1 cellular context compared by ENCODE assay signal in genomic region chr5:91200692-91201091, GRCh38.
TF ChIP-seq lines count a peak whose summit lies in the region.

No MANE protein-coding gene starts in this region.

TF ChIP-seq in K562, 482 proteins besides CTCF, POLR2A, EP300 and RAD21 (continued from another document):
- TF ChIP-seq RBM34 (IDR thresholded peaks at IDR 0.05; ENCODE audit: borderline replicate concordance, insufficient read depth, low read length) (no peak), MAZ (CRISPR knock-in tag; conservative IDR thresholded peaks at IDR 0.05 in 1 of 2, IDR thresholded peaks at IDR 0.05 in 1 of 2) (0 out of 4 replicates have a peak, but pooled peaks of 1 of the 2 experiments have one; percentile 21), ZNF431 (CRISPR knock-in tag; IDR thresholded peaks at IDR 0.05) (peak; percentile 50; the same call in 1 of the 2 replicates), HDAC2 (IDR thresholded peaks at IDR 0.05) (0 out of 2 replicates have a peak, but pooled peaks have one; percentile 32), DMBX1 (CRISPR knock-in tag; IDR thresholded peaks at IDR 0.05; ENCODE audit: borderline replicate concordance) (no peak), TEAD1 (CRISPR knock-in tag; IDR thresholded peaks at IDR 0.05) (peak in 1 of 2 experiments; percentile 48; a peak in 1 of 4 replicates), MCM7 (IDR thresholded peaks at IDR 0.05) (peak in 1 of 2 experiments; percentile 100; a peak in 2 of 4 replicates), TGIF2 (CRISPR knock-in tag; IDR thresholded peaks at IDR 0.05) (peak; percentile 75; the same call in 1 of the 2 replicates), EZH2 (IDR thresholded peaks at IDR 0.05; ENCODE audit: borderline replicate concordance, low read depth, low read length) (no peak), THAP7 (CRISPR knock-in tag; IDR thresholded peaks at IDR 0.05) (no peak), RUNX1 (IDR thresholded peaks at IDR 0.05; ENCODE audit: low read depth) (no peak), CBX8 (IDR thresholded peaks at IDR 0.05; ENCODE audit: borderline replicate concordance, extremely low read depth, low read depth, low read length, poor library complexity, severe bottlenecking) (no peak), CXXC5 (CRISPR knock-in tag; IDR thresholded peaks at IDR 0.05) (peak; percentile 48; the same call in 1 of the 2 replicates), MTA1 (IDR thresholded peaks at IDR 0.05; ENCODE audit: borderline replicate concordance) (peak; percentile 86; the same call in 1 of the 2 replicates), FOSL1 (tag; conservative IDR thresholded peaks at IDR 0.05) (no peak), DACH1 (IDR thresholded peaks at IDR 0.05; ENCODE audit: partially characterized antibody) (peak; percentile 100), LCOR (CRISPR knock-in tag; IDR thresholded peaks at IDR 0.05) (peak; percentile 83; the same call in 1 of the 2 replicates)
- TF ChIP-seq, protein P1, sequence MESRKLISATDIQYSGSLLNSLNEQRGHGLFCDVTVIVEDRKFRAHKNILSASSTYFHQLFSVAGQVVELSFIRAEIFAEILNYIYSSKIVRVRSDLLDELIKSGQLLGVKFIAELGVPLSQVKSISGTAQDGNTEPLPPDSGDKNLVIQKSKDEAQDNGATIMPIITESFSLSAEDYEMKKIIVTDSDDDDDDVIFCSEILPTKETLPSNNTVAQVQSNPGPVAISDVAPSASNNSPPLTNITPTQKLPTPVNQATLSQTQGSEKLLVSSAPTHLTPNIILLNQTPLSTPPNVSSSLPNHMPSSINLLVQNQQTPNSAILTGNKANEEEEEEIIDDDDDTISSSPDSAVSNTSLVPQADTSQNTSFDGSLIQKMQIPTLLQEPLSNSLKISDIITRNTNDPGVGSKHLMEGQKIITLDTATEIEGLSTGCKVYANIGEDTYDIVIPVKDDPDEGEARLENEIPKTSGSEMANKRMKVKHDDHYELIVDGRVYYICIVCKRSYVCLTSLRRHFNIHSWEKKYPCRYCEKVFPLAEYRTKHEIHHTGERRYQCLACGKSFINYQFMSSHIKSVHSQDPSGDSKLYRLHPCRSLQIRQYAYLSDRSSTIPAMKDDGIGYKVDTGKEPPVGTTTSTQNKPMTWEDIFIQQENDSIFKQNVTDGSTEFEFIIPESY (CRISPR knock-in tag; IDR thresholded peaks at IDR 0.05), result peak; percentile 70; the same call in 1 of the 2 replicates
- TF ChIP-seq, protein P2, sequence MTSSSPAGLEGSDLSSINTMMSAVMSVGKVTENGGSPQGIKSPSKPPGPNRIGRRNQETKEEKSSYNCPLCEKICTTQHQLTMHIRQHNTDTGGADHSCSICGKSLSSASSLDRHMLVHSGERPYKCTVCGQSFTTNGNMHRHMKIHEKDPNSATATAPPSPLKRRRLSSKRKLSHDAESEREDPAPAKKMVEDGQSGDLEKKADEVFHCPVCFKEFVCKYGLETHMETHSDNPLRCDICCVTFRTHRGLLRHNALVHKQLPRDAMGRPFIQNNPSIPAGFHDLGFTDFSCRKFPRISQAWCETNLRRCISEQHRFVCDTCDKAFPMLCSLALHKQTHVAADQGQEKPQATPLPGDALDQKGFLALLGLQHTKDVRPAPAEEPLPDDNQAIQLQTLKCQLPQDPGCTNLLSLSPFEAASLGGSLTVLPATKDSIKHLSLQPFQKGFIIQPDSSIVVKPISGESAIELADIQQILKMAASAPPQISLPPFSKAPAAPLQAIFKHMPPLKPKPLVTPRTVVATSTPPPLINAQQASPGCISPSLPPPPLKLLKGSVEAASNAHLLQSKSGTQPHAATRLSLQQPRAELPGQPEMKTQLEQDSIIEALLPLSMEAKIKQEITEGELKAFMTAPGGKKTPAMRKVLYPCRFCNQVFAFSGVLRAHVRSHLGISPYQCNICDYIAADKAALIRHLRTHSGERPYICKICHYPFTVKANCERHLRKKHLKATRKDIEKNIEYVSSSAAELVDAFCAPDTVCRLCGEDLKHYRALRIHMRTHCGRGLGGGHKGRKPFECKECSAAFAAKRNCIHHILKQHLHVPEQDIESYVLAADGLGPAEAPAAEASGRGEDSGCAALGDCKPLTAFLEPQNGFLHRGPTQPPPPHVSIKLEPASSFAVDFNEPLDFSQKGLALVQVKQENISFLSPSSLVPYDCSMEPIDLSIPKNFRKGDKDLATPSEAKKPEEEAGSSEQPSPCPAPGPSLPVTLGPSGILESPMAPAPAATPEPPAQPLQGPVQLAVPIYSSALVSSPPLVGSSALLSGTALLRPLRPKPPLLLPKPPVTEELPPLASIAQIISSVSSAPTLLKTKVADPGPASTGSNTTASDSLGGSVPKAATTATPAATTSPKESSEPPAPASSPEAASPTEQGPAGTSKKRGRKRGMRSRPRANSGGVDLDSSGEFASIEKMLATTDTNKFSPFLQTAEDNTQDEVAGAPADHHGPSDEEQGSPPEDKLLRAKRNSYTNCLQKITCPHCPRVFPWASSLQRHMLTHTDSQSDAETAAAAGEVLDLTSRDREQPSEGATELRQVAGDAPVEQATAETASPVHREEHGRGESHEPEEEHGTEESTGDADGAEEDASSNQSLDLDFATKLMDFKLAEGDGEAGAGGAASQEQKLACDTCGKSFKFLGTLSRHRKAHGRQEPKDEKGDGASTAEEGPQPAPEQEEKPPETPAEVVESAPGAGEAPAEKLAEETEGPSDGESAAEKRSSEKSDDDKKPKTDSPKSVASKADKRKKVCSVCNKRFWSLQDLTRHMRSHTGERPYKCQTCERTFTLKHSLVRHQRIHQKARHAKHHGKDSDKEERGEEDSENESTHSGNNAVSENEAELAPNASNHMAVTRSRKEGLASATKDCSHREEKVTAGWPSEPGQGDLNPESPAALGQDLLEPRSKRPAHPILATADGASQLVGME (CRISPR knock-in tag; IDR thresholded peaks at IDR 0.05), result no peak
- TF ChIP-seq, protein P3, sequence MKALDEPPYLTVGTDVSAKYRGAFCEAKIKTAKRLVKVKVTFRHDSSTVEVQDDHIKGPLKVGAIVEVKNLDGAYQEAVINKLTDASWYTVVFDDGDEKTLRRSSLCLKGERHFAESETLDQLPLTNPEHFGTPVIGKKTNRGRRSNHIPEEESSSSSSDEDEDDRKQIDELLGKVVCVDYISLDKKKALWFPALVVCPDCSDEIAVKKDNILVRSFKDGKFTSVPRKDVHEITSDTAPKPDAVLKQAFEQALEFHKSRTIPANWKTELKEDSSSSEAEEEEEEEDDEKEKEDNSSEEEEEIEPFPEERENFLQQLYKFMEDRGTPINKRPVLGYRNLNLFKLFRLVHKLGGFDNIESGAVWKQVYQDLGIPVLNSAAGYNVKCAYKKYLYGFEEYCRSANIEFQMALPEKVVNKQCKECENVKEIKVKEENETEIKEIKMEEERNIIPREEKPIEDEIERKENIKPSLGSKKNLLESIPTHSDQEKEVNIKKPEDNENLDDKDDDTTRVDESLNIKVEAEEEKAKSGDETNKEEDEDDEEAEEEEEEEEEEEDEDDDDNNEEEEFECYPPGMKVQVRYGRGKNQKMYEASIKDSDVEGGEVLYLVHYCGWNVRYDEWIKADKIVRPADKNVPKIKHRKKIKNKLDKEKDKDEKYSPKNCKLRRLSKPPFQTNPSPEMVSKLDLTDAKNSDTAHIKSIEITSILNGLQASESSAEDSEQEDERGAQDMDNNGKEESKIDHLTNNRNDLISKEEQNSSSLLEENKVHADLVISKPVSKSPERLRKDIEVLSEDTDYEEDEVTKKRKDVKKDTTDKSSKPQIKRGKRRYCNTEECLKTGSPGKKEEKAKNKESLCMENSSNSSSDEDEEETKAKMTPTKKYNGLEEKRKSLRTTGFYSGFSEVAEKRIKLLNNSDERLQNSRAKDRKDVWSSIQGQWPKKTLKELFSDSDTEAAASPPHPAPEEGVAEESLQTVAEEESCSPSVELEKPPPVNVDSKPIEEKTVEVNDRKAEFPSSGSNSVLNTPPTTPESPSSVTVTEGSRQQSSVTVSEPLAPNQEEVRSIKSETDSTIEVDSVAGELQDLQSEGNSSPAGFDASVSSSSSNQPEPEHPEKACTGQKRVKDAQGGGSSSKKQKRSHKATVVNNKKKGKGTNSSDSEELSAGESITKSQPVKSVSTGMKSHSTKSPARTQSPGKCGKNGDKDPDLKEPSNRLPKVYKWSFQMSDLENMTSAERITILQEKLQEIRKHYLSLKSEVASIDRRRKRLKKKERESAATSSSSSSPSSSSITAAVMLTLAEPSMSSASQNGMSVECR (CRISPR knock-in tag; IDR thresholded peaks at IDR 0.05), result 0 out of 2 replicates have a peak, but pooled peaks have one; percentile 36
